In the genomic region with DNA sequence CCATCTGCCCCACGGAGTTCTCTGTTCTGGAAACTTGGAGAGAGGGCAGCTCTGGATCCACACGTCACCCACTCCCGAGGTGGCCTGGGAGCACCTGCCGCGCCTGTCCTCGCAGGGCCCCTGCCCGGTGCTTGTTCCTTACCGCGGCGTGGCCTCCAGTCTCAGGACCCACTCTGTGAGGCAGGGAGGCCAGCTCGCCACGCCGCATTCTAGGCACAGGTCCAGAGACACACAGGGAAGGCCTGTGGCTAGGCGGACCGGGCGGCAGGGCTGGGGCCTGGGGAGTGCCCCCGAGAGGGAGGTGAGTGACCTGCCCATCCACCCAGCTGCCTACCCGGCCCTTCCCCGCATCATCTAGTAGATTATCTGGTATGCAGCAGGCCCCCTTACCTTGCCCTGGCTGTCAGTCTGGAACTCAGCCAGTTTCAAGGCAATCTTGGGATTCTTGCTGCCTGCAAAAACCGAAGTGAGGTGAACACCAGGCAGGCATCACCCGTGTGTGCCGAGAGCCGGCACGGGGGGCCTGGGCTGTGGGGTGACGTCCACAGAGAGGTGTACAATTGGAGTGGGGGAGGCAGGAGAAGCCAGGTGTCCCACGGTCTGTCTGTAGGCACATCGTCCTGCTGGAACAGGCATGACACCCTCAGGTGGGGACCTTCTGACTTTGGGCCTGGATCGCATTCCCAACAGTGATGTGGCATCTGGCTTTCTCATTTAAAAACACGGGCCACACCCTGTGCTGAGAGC, we compare ENCODE assay signal across 14 cellular contexts.
"Had no signal": no experiment of that assay in that cellular context is flagged by ENCODE, and none has a peak within 500 bp of the region (broad histone marks: within the 10 kb centered on the region; RNA-seq: fewer than 3 reads in every experiment).

No MANE protein-coding gene starts in this region.

- H3K4me3 ChIP-seq: colonic mucosa, heart left ventricle, mucosa of descending colon, tibial artery, upper lobe of left lung had no signal

- H3K27ac ChIP-seq: colonic mucosa, heart left ventricle, tibial artery, upper lobe of left lung had no signal

- H3K27me3 ChIP-seq: colonic mucosa, heart left ventricle, tibial artery, upper lobe of left lung had no signal

- ATAC-seq: heart left ventricle; left lobe of liver; mucosa of descending colon; naive thymus-derived CD8-positive, alpha-beta T cell; sciatic nerve had no signal

- H3K9me3 Mint-ChIP-seq: naive thymus-derived CD8-positive, alpha-beta T cell had no signal

- DNase-seq: colonic mucosa; dermis blood vessel endothelial cell; foreskin melanocyte; hippocampal formation; naive thymus-derived CD8-positive, alpha-beta T cell; small intestine; stimulated activated CD4-positive, alpha-beta T cell treated with anti-CD3 and anti-CD28 coated beads, Interleukin-12 subunit alpha, Interleukin-12 subunit beta, amount 100 ng/mL, for 4 hours; stimulated activated naive CD4-positive, alpha-beta T cell treated with Interleukin-2 at 50 U/mL for 16 hours had no signal

- H3K9me3 ChIP-seq: colonic mucosa, heart left ventricle, mucosa of descending colon, tibial artery, upper lobe of left lung had no signal

- H3K27me3 Mint-ChIP-seq: naive thymus-derived CD8-positive, alpha-beta T cell had no signal

- FAIRE-seq: small intestine had no signal

- H3K4me1 ChIP-seq: colonic mucosa had no signal

- H3K4me3 Mint-ChIP-seq: naive thymus-derived CD8-positive, alpha-beta T cell had no signal

- H3K27ac Mint-ChIP-seq: naive thymus-derived CD8-positive, alpha-beta T cell had no signal

- H3K4me1 Mint-ChIP-seq: naive thymus-derived CD8-positive, alpha-beta T cell had no signal
